Comparison of ENCODE assay signal across 1 cellular context in genomic region chr9:8140557-8140956, GRCh38.
TF ChIP-seq lines count a peak whose summit lies in the region.

No MANE protein-coding gene starts in this region.

TF ChIP-seq in WTC11, 78 proteins besides CTCF, POLR2A, EP300 and RAD21 (continued from another document):
- no peak for TF ChIP-seq ARID4B (CRISPR knock-in tag; IDR thresholded peaks at IDR 0.05; ENCODE audit: borderline replicate concordance)
- TF ChIP-seq GABPB1 (CRISPR knock-in tag; IDR thresholded peaks at IDR 0.05), result no peak
- no peak for TF ChIP-seq CBFB (CRISPR knock-in tag; IDR thresholded peaks at IDR 0.05; ENCODE audit: low read depth)
- no peak for TF ChIP-seq FOXJ3 (CRISPR knock-in tag; IDR thresholded peaks at IDR 0.05; ENCODE audit: borderline replicate concordance)
- no peak for TF ChIP-seq SMAD4 (CRISPR knock-in tag; IDR thresholded peaks at IDR 0.05)
